Comparison of ENCODE assay signal across 1 cellular context in genomic region chr13:21998279-21998678, GRCh38.
TF ChIP-seq lines count a peak whose summit lies in the region.

No MANE protein-coding gene starts in this region.

TF ChIP-seq in GM23338, 12 proteins besides CTCF, POLR2A, EP300 and RAD21 (continued from another document):
- TF ChIP-seq ZNF462 (CRISPR knock-in tag; IDR thresholded peaks at IDR 0.05) (no peak), ETS1 (IDR thresholded peaks at IDR 0.05) (no peak), STAT1 (IDR thresholded peaks at IDR 0.05; ENCODE audit: unreplicated experiment) (no peak)
